15 cellular contexts compared by ENCODE assay signal in genomic region chr6:64334646-64335045, GRCh38.
A peak's percentile ranks its signal among the peaks of the same experiment; 100 is the strongest.
DNase-seq lines count a peak whose midpoint lies in the region; ATAC-seq and TF ChIP-seq lines count a peak whose summit lies in the region.
"Had no signal": no experiment of that assay in that cellular context is flagged by ENCODE, and none has a peak within 500 bp of the region (broad histone marks: within the 10 kb centered on the region; RNA-seq: fewer than 3 reads in every experiment).

No MANE protein-coding gene starts in this region.

- no peak overlapping the region for H4K8ac ChIP-seq in IMR-90 (ENCODE audit: low read depth in 2 of 2, low read length in 2 of 2)

- intact Hi-C loops in IMR-90 (cut with micrococcal nuclease), result loop anchor here (10.0 kb wide), 1 partner anchor 520 kb away; no protein-coding TSS in a partner anchor

- H2BK15ac ChIP-seq in IMR-90 (ENCODE audit: low read depth, low read length), result no peak overlapping the region

- H3K4me1 Mint-ChIP-seq in endothelial cell (ENCODE audit: unreplicated experiment) (peaks cover 5% of the 10 kb centered on the region), WTC11 (peaks cover 12% of the 10 kb centered on the region)
- H3K4me1 Mint-ChIP-seq: CD8-positive, alpha-beta memory T cell had no signal

- no peak overlapping the region for H3K27ac ChIP-seq in IMR-90 (ENCODE audit: insufficient read depth, low read length)
- H3K27ac ChIP-seq: BLaER1, GM23248 had no signal

- WGBS in IMR-90 (ENCODE audit: extremely low coverage in 2 of 2, insufficient read length in 1 of 2), 2 experiments, result no CpG with 5 or more reads among the region's 1 CpG

- no peak overlapping the region for H3K4me2 ChIP-seq in IMR-90 (ENCODE audit: low read depth, low read length)
- H3K4me2 ChIP-seq: BLaER1 had no signal

- H4K20me1 ChIP-seq in IMR-90 (ENCODE audit: insufficient read depth, low read length), result no peaks in the 10 kb centered on the region
- H4K20me1 ChIP-seq: BLaER1 had no signal

- no peaks in the 10 kb centered on the region for H3K9me1 ChIP-seq in IMR-90 (ENCODE audit: insufficient read depth, low read length)

- CTCF ChIA-PET in IMR-90 (lab: Yijun Ruan, JAX) (interaction anchor here (1.4 kb wide), 1 partner anchor 322 kb away, joined by 4 read pairs; no protein-coding TSS in a partner anchor), WTC11 (lab: Charles Lee) (no interaction called here)

- in situ Hi-C loops in IMR-90 (cut with MboI; ENCODE audit: low sequenced_read_pairs), result loop anchor here (5.0 to 10.0 kb wide), 2 partner anchors 322 to 410 kb away; no protein-coding TSS in a partner anchor

- no peaks in the 10 kb centered on the region for H3K9me3 Mint-ChIP-seq in endothelial cell (ENCODE audit: unreplicated experiment)
- H3K9me3 Mint-ChIP-seq in WTC11, result peaks cover 73% of the 10 kb centered on the region

- POLR2A ChIA-PET in IMR-90 (lab: Charles Lee; ENCODE audit: unreplicated experiment) (no interaction called here), WTC11 (lab: Charles Lee) (no interaction called here)

- H3K23ac ChIP-seq in IMR-90 (ENCODE audit: low read depth, low read length), result no peak overlapping the region

- no TSS peak for BruUV-seq in IMR-90 (replicated peaks; lab: Mats Ljungman, UMichigan)

- no peak overlapping the region for H2BK120ac ChIP-seq in IMR-90 (ENCODE audit: low read depth, low read length)

- ATAC-seq in IMR-90 (ENCODE audit: low read depth) (no peak), WTC11 (no peak)
- ATAC-seq: HCT116 had no signal

- no peak overlapping the region for H2AK5ac ChIP-seq in IMR-90 (ENCODE audit: low read depth, low read length)

- H3K79me1 ChIP-seq in IMR-90 (ENCODE audit: low read depth in 1 of 2, low read length in 2 of 2), result no peaks in the 10 kb centered on the region

- no peaks in the 10 kb centered on the region for H3K9me3 ChIP-seq in IMR-90 (ENCODE audit: control insufficient read depth, insufficient read depth, low read length)
- H3K9me3 ChIP-seq: BLaER1, Caco-2 had no signal

- no peak overlapping the region for H3K14ac ChIP-seq in IMR-90 (replicated peaks; ENCODE audit: low read depth, low read length)

- H3K4me1 ChIP-seq in IMR-90 (ENCODE audit: control insufficient read depth, insufficient read depth, low read length), result no peaks in the 10 kb centered on the region
- H3K4me1 ChIP-seq: BLaER1, Caco-2 had no signal

- no peak overlapping the region for H4K91ac ChIP-seq in IMR-90 (ENCODE audit: insufficient read depth, low read depth, low read length)

- H2AFZ ChIP-seq in IMR-90 (replicated peaks; ENCODE audit: low read length, poor library complexity), result no peak overlapping the region
- H2AFZ ChIP-seq: GM23248 had no signal

- H3K4me3 Mint-ChIP-seq in endothelial cell (ENCODE audit: unreplicated experiment) (no peak overlapping the region), WTC11 (no peak overlapping the region)
- H3K4me3 Mint-ChIP-seq: CD8-positive, alpha-beta memory T cell had no signal

- H3K4me3 ChIP-seq in IMR-90 (ENCODE audit: insufficient read depth, low read depth, low read length) (no peak overlapping the region), fibroblast of mammary gland (ENCODE audit: control insufficient read depth, low read depth, low read length) (no peak overlapping the region)
- H3K4me3 ChIP-seq: BLaER1, GM23248 had no signal

- dilution Hi-C loops in IMR-90 (cut with HindIII; ENCODE audit: low sequenced_read_pairs, unreplicated experiment), result no loop called here

- no peak overlapping the region for H3K56ac ChIP-seq in IMR-90 (ENCODE audit: extremely low read depth, insufficient read depth, low read length)

- TF ChIP-seq POLR2A in IMR-90 (IDR thresholded peaks at IDR 0.05; ENCODE audit: low read depth, low read length), result no peak

- no peak for TF ChIP-seq CTCF in IMR-90 (conservative IDR thresholded peaks at IDR 0.05; ENCODE audit: low read depth, low read length)
- no peak for TF ChIP-seq CTCF in fibroblast of mammary gland (conservative IDR thresholded peaks at IDR 0.05; ENCODE audit: control insufficient read depth, insufficient read depth, low read depth, low read length)
- TF ChIP-seq CTCF in endothelial cell (IDR thresholded peaks at IDR 0.05; ENCODE audit: unreplicated experiment), result no peak
- no peak for TF ChIP-seq CTCF in WTC11 (IDR thresholded peaks at IDR 0.05)

- H3K4ac ChIP-seq in IMR-90 (ENCODE audit: low read depth, low read length), result no peak overlapping the region

- H3K36me3 Mint-ChIP-seq in endothelial cell (ENCODE audit: low read depth, unreplicated experiment), result no peaks in the 10 kb centered on the region
- H3K36me3 Mint-ChIP-seq in WTC11, result peaks cover 45% of the 10 kb centered on the region
- H3K36me3 Mint-ChIP-seq: CD8-positive, alpha-beta memory T cell had no signal

- DNase-seq in IMR-90 (peak; percentile 1), astrocyte of the hippocampus (ENCODE audit: low read depth, low spot score) (peak; percentile 11), fibroblast of mammary gland (ENCODE audit: low read depth) (peak; percentile 20), renal cortical epithelial cell (ENCODE audit: low read depth) (peak; percentile 26), endothelial cell (ENCODE audit: low spot score) (no peak), NCI-H2227 treated with DMSO at 0.1 percent for 48 hours (lab: John Stamatoyannopoulos, UW) (no peak), WTC11 (ENCODE audit: low spot score) (no peak), NCI-H2107 treated with DMSO at 0.1 percent for 48 hours (lab: John Stamatoyannopoulos, UW; ENCODE audit: unreplicated experiment) (no peak)
- DNase-seq: 8988T; AML-193; Caco-2; CD8-positive, alpha-beta memory T cell; GM23248 had no signal

- no peaks in the 10 kb centered on the region for H3K36me3 ChIP-seq in IMR-90 (ENCODE audit: control insufficient read depth, insufficient read depth, low read length)
- H3K36me3 ChIP-seq: BLaER1 had no signal

- no peak overlapping the region for H3K27ac Mint-ChIP-seq in endothelial cell (ENCODE audit: unreplicated experiment)
- H3K27ac Mint-ChIP-seq in WTC11, result no peak overlapping the region
- H3K27ac Mint-ChIP-seq: CD8-positive, alpha-beta memory T cell had no signal

- H2AK9ac ChIP-seq in IMR-90 (replicated peaks; ENCODE audit: low read depth, low read length, poor library complexity), result no peak overlapping the region

- H2BK5ac ChIP-seq in IMR-90 (ENCODE audit: low read depth, low read length, poor library complexity, severe bottlenecking), result no peak overlapping the region

- no peak overlapping the region for H4K5ac ChIP-seq in IMR-90 (ENCODE audit: low read depth, low read length)

- H3K27me3 Mint-ChIP-seq in endothelial cell (ENCODE audit: unreplicated experiment), result peaks cover 2% of the 10 kb centered on the region
- peaks cover 4% of the 10 kb centered on the region; the same call in 1 of the 2 replicates for H3K27me3 Mint-ChIP-seq in WTC11 (ENCODE audit: low read depth)
- H3K27me3 Mint-ChIP-seq: CD8-positive, alpha-beta memory T cell had no signal

- no peak overlapping the region for H3K9ac ChIP-seq in IMR-90 (ENCODE audit: low read depth, low read length)
- H3K9ac ChIP-seq: BLaER1, GM23248 had no signal

- no peak for TF ChIP-seq RAD21 in IMR-90 (IDR thresholded peaks at IDR 0.05; ENCODE audit: low read length)

- no peaks in the 10 kb centered on the region for H3K27me3 ChIP-seq in IMR-90 (ENCODE audit: control insufficient read depth, insufficient read depth, low read length)
- H3K27me3 ChIP-seq: BLaER1 had no signal

- H3K18ac ChIP-seq in IMR-90 (ENCODE audit: low read depth, low read length), result no peak overlapping the region

- no peak overlapping the region for H2BK20ac ChIP-seq in IMR-90 (ENCODE audit: low read depth, low read length)

TF ChIP-seq in IMR-90, 13 proteins besides CTCF, POLR2A, EP300 and RAD21 (continues in another document):
- no peak for TF ChIP-seq CEBPB (IDR thresholded peaks at IDR 0.05; ENCODE audit: low read depth, low read length)
- TF ChIP-seq FOS (IDR thresholded peaks at IDR 0.05; ENCODE audit: low read depth, low read length), result no peak
- no peak for TF ChIP-seq CHD1 (IDR thresholded peaks at IDR 0.05; ENCODE audit: low read depth, low read length)
- TF ChIP-seq MAZ (IDR thresholded peaks at IDR 0.05; ENCODE audit: borderline replicate concordance, low read depth, low read length), result no peak
- TF ChIP-seq MXI1 (IDR thresholded peaks at IDR 0.05; ENCODE audit: borderline replicate concordance, low read depth, low read length), result no peak
- TF ChIP-seq ELK1 (IDR thresholded peaks at IDR 0.05; ENCODE audit: borderline replicate concordance, low read depth, low read length), result no peak

TF ChIP-seq in WTC11, 78 proteins besides CTCF, POLR2A, EP300 and RAD21:
- no peak for TF ChIP-seq RORB (CRISPR knock-in tag; IDR thresholded peaks at IDR 0.05)
- TF ChIP-seq ZNF425 (CRISPR knock-in tag; conservative IDR thresholded peaks at IDR 0.05), result no peak
- no peak for TF ChIP-seq SP1 (CRISPR knock-in tag; conservative IDR thresholded peaks at IDR 0.05)
- TF ChIP-seq EMX1 (CRISPR knock-in tag; IDR thresholded peaks at IDR 0.05), result no peak
- no peak for TF ChIP-seq TP53 (CRISPR knock-in tag; IDR thresholded peaks at IDR 0.05)
- no peak for TF ChIP-seq GABPB1 (CRISPR knock-in tag; IDR thresholded peaks at IDR 0.05)
- no peak for TF ChIP-seq FOXP1 (CRISPR knock-in tag; IDR thresholded peaks at IDR 0.05; ENCODE audit: borderline replicate concordance)
- no peak for TF ChIP-seq SOX15 (CRISPR knock-in tag; IDR thresholded peaks at IDR 0.05)
- TF ChIP-seq ZMAT4 (CRISPR knock-in tag; IDR thresholded peaks at IDR 0.05), result no peak
- TF ChIP-seq ATF1 (CRISPR knock-in tag; IDR thresholded peaks at IDR 0.05), result no peak
- no peak for TF ChIP-seq RELA (CRISPR knock-in tag; IDR thresholded peaks at IDR 0.05; ENCODE audit: borderline replicate concordance)

Comparison
In these comparisons a context has a peak if more than half of its experiments do, and no peak if none do; other contexts are left out.
1. DNase-seq: peak in IMR-90 (single experiment), astrocyte of the hippocampus (single experiment), fibroblast of mammary gland (single experiment) and renal cortical epithelial cell (single experiment); none in endothelial cell (single experiment), NCI-H2227 treated with DMSO at 0.1 percent for 48 hours (single experiment), WTC11 (single experiment) and NCI-H2107 treated with DMSO at 0.1 percent for 48 hours (single experiment).